ENCODE assay signal across 1 cellular context in genomic region chr6:158561247-158561884, GRCh38.
TF ChIP-seq lines count a peak whose summit lies in the region.

No MANE protein-coding gene starts in this region.

TF ChIP-seq in SK-N-SH, 30 proteins besides CTCF, POLR2A, EP300 and RAD21 (continued from another document):
- no peak for TF ChIP-seq RXRA (IDR thresholded peaks at IDR 0.05; ENCODE audit: borderline replicate concordance, low read depth)
- TF ChIP-seq FOSL2 (IDR thresholded peaks at IDR 0.05; ENCODE audit: borderline replicate concordance, low read depth), result no peak
- TF ChIP-seq FOXM1 (IDR thresholded peaks at IDR 0.05; ENCODE audit: low read depth), result no peak
- no peak for TF ChIP-seq MEF2A (IDR thresholded peaks at IDR 0.05; ENCODE audit: borderline replicate concordance, low read depth)
- no peak for TF ChIP-seq YY1 (IDR thresholded peaks at IDR 0.05; ENCODE audit: low read depth)
